13 cellular contexts compared by ENCODE assay signal in the genomic region with DNA sequence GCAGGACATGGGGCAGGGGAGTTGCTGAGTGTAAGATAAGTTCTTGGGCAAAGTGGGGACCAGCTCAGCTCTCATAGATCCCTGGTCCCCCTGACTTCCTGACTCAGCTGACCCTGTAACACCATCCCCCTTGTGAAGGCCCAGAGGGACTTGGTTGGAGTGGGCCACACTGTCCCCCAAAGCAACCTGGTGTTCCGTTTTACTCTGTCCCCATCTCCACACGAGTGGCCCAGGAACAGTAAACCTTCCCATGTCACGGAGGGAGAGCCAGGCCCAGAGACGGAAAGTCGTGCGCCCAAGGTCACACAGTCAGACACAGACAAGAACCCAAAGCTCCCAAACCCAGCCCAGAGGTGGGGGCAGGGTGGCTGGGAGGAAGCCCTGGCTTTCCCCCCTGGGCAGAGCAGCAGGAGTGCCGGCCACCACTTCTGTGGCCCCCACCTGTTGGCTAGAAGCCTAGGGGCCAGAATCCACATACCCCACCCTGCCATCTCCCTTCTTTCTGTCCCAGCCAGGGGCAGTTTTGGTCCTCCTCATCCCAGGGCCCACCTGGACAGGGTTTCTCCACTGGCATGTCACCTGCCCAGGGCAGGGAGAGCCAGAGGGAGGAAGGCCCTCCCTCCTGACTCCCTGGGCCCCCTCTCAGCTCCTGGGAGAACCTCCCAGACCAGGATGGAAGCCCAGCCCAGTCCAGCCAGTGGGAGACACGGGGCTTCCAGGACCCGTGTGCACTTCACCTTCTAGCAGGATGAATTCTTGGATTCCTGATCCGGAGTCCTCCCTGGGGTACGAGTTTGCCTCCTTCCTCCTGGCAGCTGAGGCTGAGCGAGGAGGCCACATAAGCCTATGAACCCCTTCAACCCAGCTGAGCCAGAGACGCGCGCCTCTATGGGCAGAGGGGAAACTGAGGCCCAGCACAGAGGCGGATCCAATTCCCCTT. TPM values are rescaled to one million over a fixed set of nuclear protein-coding genes. Genes with fewer than 3 reads are reported as not detected.
DNase-seq lines count a peak whose midpoint lies in the region; ATAC-seq and TF ChIP-seq lines count a peak whose summit lies in the region.
"Had no signal": no experiment of that assay in that cellular context is flagged by ENCODE, and none has a peak within 500 bp of the region (broad histone marks: within the 10 kb centered on the region; RNA-seq: fewer than 3 reads in every experiment).

No MANE protein-coding gene starts in this region.

- H3K9me3 Mint-ChIP-seq in MCF 10A (ENCODE audit: unreplicated experiment) = peaks cover 1% of the 10 kb centered on the region
- H3K9me3 Mint-ChIP-seq in brain = peaks cover 0 to 3% (median 0%) of the 10 kb centered on the region in 5 experiments
- no peaks in the 10 kb centered on the region for H3K9me3 Mint-ChIP-seq in type B pancreatic cell

- H3K4me1 ChIP-seq in breast epithelium (peaks cover 0 to 3% of the 10 kb centered on the region in 2 donors), lower lobe of right lung (peaks cover 3% of the 10 kb centered on the region)

- H3K9me3 ChIP-seq in breast epithelium = no peaks in the 10 kb centered on the region
- no peaks in the 10 kb centered on the region for H3K9me3 ChIP-seq in lower lobe of right lung
- H3K9me3 ChIP-seq: upper lobe of left lung had no signal

- intact Hi-C loops in breast epithelium (cut with DNase I; ENCODE audit: low total_unique reads) = no loop called here
- intact Hi-C loops in MCF 10A (cut with micrococcal nuclease) = no loop called here
- intact Hi-C loops in lower lobe of right lung (cut with DNase I) = no loop called here

- H3K27me3 ChIP-seq in breast epithelium (peaks cover 2 to 22% of the 10 kb centered on the region in 2 donors), lower lobe of right lung (ENCODE audit: low read depth) (peaks cover 47% of the 10 kb centered on the region)

- H3K36me3 Mint-ChIP-seq in MCF 10A (ENCODE audit: insufficient read depth, unreplicated experiment) = no peaks in the 10 kb centered on the region
- H3K36me3 Mint-ChIP-seq in brain = no peaks in the 10 kb centered on the region
- H3K36me3 Mint-ChIP-seq in type B pancreatic cell = no peaks in the 10 kb centered on the region

- H3K27me3 Mint-ChIP-seq in MCF 10A (ENCODE audit: insufficient read depth, unreplicated experiment) = peaks cover 26% of the 10 kb centered on the region
- peaks cover 76% of the 10 kb centered on the region for H3K27me3 Mint-ChIP-seq in brain
- H3K27me3 Mint-ChIP-seq in type B pancreatic cell = peaks cover 67% of the 10 kb centered on the region

- H3K4me1 Mint-ChIP-seq in MCF 10A (ENCODE audit: insufficient read depth, unreplicated experiment) (peaks cover 16% of the 10 kb centered on the region), brain (peaks cover 10% of the 10 kb centered on the region), type B pancreatic cell (ENCODE audit: unreplicated experiment) (peaks cover 10% of the 10 kb centered on the region)

- no peaks in the 10 kb centered on the region for H3K36me3 ChIP-seq in breast epithelium
- no peaks in the 10 kb centered on the region for H3K36me3 ChIP-seq in lower lobe of right lung
- H3K36me3 ChIP-seq: spleen, upper lobe of left lung had no signal

- no TSS peak for BruUV-seq in MCF 10A (replicated peaks; lab: Mats Ljungman, UMichigan)

- H3K4me3 ChIP-seq in breast epithelium (peak overlapping the region in 2 of 3 donors; percentile 47 to 70), lower lobe of right lung (peak overlapping the region; percentile 43)

- H3K27ac ChIP-seq in breast epithelium = no peak overlapping the region
- H3K27ac ChIP-seq in lower lobe of right lung = no peak overlapping the region
- H3K27ac ChIP-seq: spleen, upper lobe of left lung had no signal

- POLR2A ChIA-PET in MCF 10A (lab: Yijun Ruan, JAX) = no interaction called here

- no peak for ATAC-seq in lower lobe of right lung

- CTCF ChIA-PET in MCF 10A (lab: Yijun Ruan, JAX) = interaction anchor here (0.6 to 1.4 kb wide), 6 partner anchors 14 to 209 kb away, joined by 3 to 5 read pairs (median 3); no protein-coding TSS in a partner anchor

- no peak overlapping the region for H3K4me3 Mint-ChIP-seq in MCF 10A (ENCODE audit: unreplicated experiment)
- H3K4me3 Mint-ChIP-seq in brain = peak overlapping the region; percentile 50 to 80 (median 66)
- peak overlapping the region; percentile 75 for H3K4me3 Mint-ChIP-seq in type B pancreatic cell

- TF ChIP-seq CTCF in breast epithelium (IDR thresholded peaks at IDR 0.05) (no peak), MCF 10A (IDR thresholded peaks at IDR 0.05; ENCODE audit: unreplicated experiment) (no peak), brain (conservative IDR thresholded peaks at IDR 0.05) (no peak), lower lobe of right lung (IDR thresholded peaks at IDR 0.05) (no peak), type B pancreatic cell (conservative IDR thresholded peaks at IDR 0.05) (no peak), GM10266 (IDR thresholded peaks at IDR 0.05; ENCODE audit: control insufficient read depth, insufficient read depth, low read depth, missing control alignments) (no peak)

- no peak for DNase-seq in breast epithelium (ENCODE audit: low spot score in 2 of 2)
- DNase-seq in MCF 10A (ENCODE audit: unreplicated experiment) = no peak
- DNase-seq in lower lobe of right lung = no peak
- DNase-seq in type B pancreatic cell (ENCODE audit: extremely low spot score, unreplicated experiment) = no peak
- no peak for DNase-seq in GM10266 (ENCODE audit: extremely low spot score)
- no peak for DNase-seq in stimulated activated CD4-positive, alpha-beta T cell treated with anti-CD3 and anti-CD28 coated beads, Interleukin-4, amount 100 ng/mL, for 4 hours
- DNase-seq in NCI-H748 (lab: John Stamatoyannopoulos, UW; ENCODE audit: unreplicated experiment) = no peak
- DNase-seq: NCI-H446 had no signal

- H3K27ac Mint-ChIP-seq in MCF 10A (ENCODE audit: low read depth, unreplicated experiment) (no peak overlapping the region), brain (no peak overlapping the region), type B pancreatic cell (peak overlapping the region; percentile 82)
- H3K27ac Mint-ChIP-seq: activated naive CD4-positive, alpha-beta T cell treated with anti-CD3 and anti-CD28 coated beads, Interleukin-2, amount 50 U/mL, for 72 hours had no signal

- TF ChIP-seq POLR2A in breast epithelium (IDR thresholded peaks at IDR 0.05) = no peak

RNA-seq across cellular contexts. Expression of a gene that starts 20.6 kb away (rescaled TPM):
- total RNA-seq in breast epithelium = 1 to 10 TPM; 3.5 to 5.9 (median 3.8) TPM
- total RNA-seq in MCF 10A (2022) = 0.44 and 1.3 TPM in 2 replicates
- 20.4 TPM for polyA plus RNA-seq in brain (ENCODE audit: insufficient read depth, low read depth, low replicate concordance)
- total RNA-seq in lower lobe of right lung = 1.3 TPM
- total RNA-seq in type B pancreatic cell (ENCODE audit: low replicate concordance) = 3.8 and 12.9 TPM in 2 replicates

RNA-seq across cellular contexts. Expression of a gene that starts 22.7 kb away (rescaled TPM):
- total RNA-seq in breast epithelium (100 to 1,000 TPM in 1 of 3 donors, 10 to 100 TPM in 2; 10.4 to 109 (median 21.3) TPM), MCF 10A (2022) (1.5 TPM in 1 of 2 replicates, not detected in the other), lower lobe of right lung (10.7 TPM), type B pancreatic cell (ENCODE audit: low replicate concordance) (27.8 and 35.6 TPM in 2 replicates)
- 4.0 TPM for polyA plus RNA-seq in brain (ENCODE audit: insufficient read depth, low read depth, low replicate concordance)
- total RNA-seq: activated CD8-positive, alpha-beta memory T cell treated with anti-CD3 and anti-CD28 coated beads for 36 hours; activated naive CD4-positive, alpha-beta T cell treated with anti-CD3 and anti-CD28 coated beads, Interleukin-2, amount 50 U/mL, for 72 hours had no signal

RNA-seq across cellular contexts. Expression of a gene that starts 36.2 kb away (rescaled TPM):
- total RNA-seq in breast epithelium (1 to 10 TPM; 2.9 to 6.9 (median 4.6) TPM), MCF 10A (2022) (11.0 and 11.4 TPM in 2 replicates), lower lobe of right lung (10.5 TPM), type B pancreatic cell (ENCODE audit: low replicate concordance) (14.7 and 15.0 TPM in 2 replicates)
- polyA plus RNA-seq in brain (ENCODE audit: insufficient read depth, low read depth, low replicate concordance) = 10.5 TPM

RNA-seq across cellular contexts. Expression of a gene that starts 36.3 kb away (rescaled TPM):
- total RNA-seq in breast epithelium = 10 to 100 TPM; 39.5 to 49.8 (median 41.0) TPM
- 71.5 and 81.9 TPM in 2 replicates for total RNA-seq in MCF 10A (2022)
- 72.8 TPM for polyA plus RNA-seq in brain (ENCODE audit: insufficient read depth, low read depth, low replicate concordance)
- 42.4 TPM for total RNA-seq in lower lobe of right lung
- total RNA-seq in type B pancreatic cell (ENCODE audit: low replicate concordance) = 65.8 and 68.4 TPM in 2 replicates
